In genomic region chr9:121399883-121400607, GRCh38 we compare ENCODE assay signal across 8 cellular contexts. TPM values are rescaled to one million over a fixed set of nuclear protein-coding genes. Genes with fewer than 3 reads are reported as not detected.
DNase-seq lines count a peak whose midpoint lies in the region; ATAC-seq and TF ChIP-seq lines count a peak whose summit lies in the region.

No MANE protein-coding gene starts in this region.

- no peaks in the 10 kb centered on the region for H3K4me1 ChIP-seq in A673 (ENCODE audit: insufficient read depth, low read length, poor library complexity, severe bottlenecking)
- no peaks in the 10 kb centered on the region for H3K4me1 ChIP-seq in parathyroid adenoma

- H3K9ac ChIP-seq in parathyroid adenoma = no peak overlapping the region

- H2AFZ ChIP-seq in parathyroid adenoma = no peak overlapping the region

- H3K4me2 ChIP-seq in parathyroid adenoma (ENCODE audit: low read length) = no peak overlapping the region

- BruUV-seq in A673 (replicated peaks; lab: Mats Ljungman, UMichigan) = no TSS peak

- H3K27me3 ChIP-seq in A673 (replicated peaks; ENCODE audit: insufficient read depth, low read depth, low read length, poor library complexity) (no peaks in the 10 kb centered on the region), parathyroid adenoma (ENCODE audit: control insufficient read depth, insufficient read depth, low read length) (no peaks in the 10 kb centered on the region)

- CTCF ChIA-PET in A673 (lab: Charles Lee) = interaction anchor here (0.6 to 1.5 kb wide), 3 partner anchors 80 to 418 kb away, joined by 3 to 9 read pairs (median 5); no protein-coding TSS in a partner anchor

- ATAC-seq in T-helper 17 cell = peak; percentile 56

- DNase-seq in A673 (ENCODE audit: low spot score) = peak; percentile 80
- peak; percentile 39 for DNase-seq in GM10266 (ENCODE audit: extremely low spot score)
- peak; percentile 75 for DNase-seq in NCI-H1694 (lab: John Stamatoyannopoulos, UW)
- DNase-seq in T-helper 17 cell = no peak
- DNase-seq in fibroblast of villous mesenchyme (ENCODE audit: low read depth) = peak; percentile 84
- DNase-seq in cortex of kidney (lab: John Stamatoyannopoulos, UW) = no peak
- DNase-seq in stimulated activated CD4-positive, alpha-beta T cell treated with anti-CD3 and anti-CD28 coated beads, Interleukin-4, amount 100 ng/mL, for 1 hour = no peak

- H3K27ac ChIP-seq in A673 (ENCODE audit: low read depth, low read length, poor library complexity, severe bottlenecking) = no peak overlapping the region
- H3K27ac ChIP-seq in parathyroid adenoma = no peak overlapping the region

- no peaks in the 10 kb centered on the region for H3K36me3 Mint-ChIP-seq in T-helper 17 cell (ENCODE audit: low read depth)

- no peak overlapping the region for H3K27ac Mint-ChIP-seq in T-helper 17 cell

- H3K9me3 ChIP-seq in A673 (ENCODE audit: low read depth, low read length, poor library complexity, severe bottlenecking) = no peaks in the 10 kb centered on the region
- H3K9me3 ChIP-seq in T-helper 17 cell (ENCODE audit: control insufficient read depth, low read length, poor library complexity, severe bottlenecking) = no peaks in the 10 kb centered on the region
- no peaks in the 10 kb centered on the region for H3K9me3 ChIP-seq in parathyroid adenoma (ENCODE audit: control insufficient read depth, low read length)

- H3K36me3 ChIP-seq in A673 (ENCODE audit: insufficient read depth, low read length, poor library complexity, severe bottlenecking) (no peaks in the 10 kb centered on the region), parathyroid adenoma (ENCODE audit: control insufficient read depth, insufficient read depth, low read length) (no peaks in the 10 kb centered on the region)

- TF ChIP-seq CTCF in A673 (conservative IDR thresholded peaks at IDR 0.05; ENCODE audit: low read depth, low read length) (peak; percentile 70), GM10266 (IDR thresholded peaks at IDR 0.05; ENCODE audit: control insufficient read depth, insufficient read depth, low read depth, missing control alignments) (peak; percentile 62), fibroblast of villous mesenchyme (IDR thresholded peaks at IDR 0.05; ENCODE audit: insufficient read depth, low read depth, low read length) (peak; percentile 50), parathyroid adenoma (IDR thresholded peaks at IDR 0.05) (peak; percentile 42)

- intact Hi-C loops in A673 (cut with micrococcal nuclease; ENCODE audit: unreplicated experiment) = loop anchor here (1.0 to 5.0 kb wide), 4 partner anchors 80 to 658 kb away; no protein-coding TSS in a partner anchor

- peaks cover 12% of the 10 kb centered on the region for H3K27me3 Mint-ChIP-seq in T-helper 17 cell

- POLR2A ChIA-PET in A673 (lab: Charles Lee; ENCODE audit: low non-redundant PET) = interaction anchor here (0.6 kb wide), 1 partner anchor 194 kb away, joined by 7 read pairs; no protein-coding TSS in a partner anchor

- H3K4me1 Mint-ChIP-seq in T-helper 17 cell = peaks cover 4% of the 10 kb centered on the region

- H3K4me3 Mint-ChIP-seq in T-helper 17 cell = no peak overlapping the region

- no peaks in the 10 kb centered on the region for H3K79me2 ChIP-seq in parathyroid adenoma

- H3K4me3 ChIP-seq in A673 (ENCODE audit: low read depth, low read length, poor library complexity, severe bottlenecking) = no peak overlapping the region
- no peak overlapping the region for H3K4me3 ChIP-seq in fibroblast of villous mesenchyme (ENCODE audit: low read depth, low read length)
- no peak overlapping the region for H3K4me3 ChIP-seq in parathyroid adenoma (ENCODE audit: low read depth, low read length)

RNA-seq across cellular contexts. Expression of gene STOM, which starts 30.0 kb away (rescaled TPM):
- total RNA-seq in A673 (2021) (63.4 and 72.4 TPM in 2 replicates), T-helper 17 cell (100 to 1,000 TPM in 1 of 2 donors, 10 to 100 TPM in 1; 77.9 to 115 TPM), fibroblast of villous mesenchyme (118 and 168 TPM in 2 replicates)

Comparison
In these comparisons a context has a peak if more than half of its experiments do, and no peak if none do; other contexts are left out.
1. DNase-seq: peak in A673 (single experiment), GM10266 (single experiment), NCI-H1694 (single experiment) and fibroblast of villous mesenchyme (single experiment); none in T-helper 17 cell (0 of 3), cortex of kidney (single experiment) and stimulated activated CD4-positive, alpha-beta T cell treated with anti-CD3 and anti-CD28 coated beads, Interleukin-4, amount 100 ng/mL, for 1 hour (single experiment).
2. Peak in every context shown above with its lines, with median percentiles within 50 percentile points of each other: CTCF ChIP-seq.